16 cellular contexts compared by ENCODE assay signal in genomic region chr17:62790554-62790953, GRCh38. TPM values are rescaled to one million over a fixed set of nuclear protein-coding genes. Genes with fewer than 3 reads are reported as not detected.
DNase-seq lines count a peak whose midpoint lies in the region; ATAC-seq, FAIRE-seq and TF ChIP-seq lines count a peak whose summit lies in the region.
"Had no signal": no experiment of that assay in that cellular context is flagged by ENCODE, and none has a peak within 500 bp of the region (broad histone marks: within the 10 kb centered on the region; RNA-seq: fewer than 3 reads in every experiment).

No MANE protein-coding gene starts in this region.

- POLR2A ChIA-PET in AG04450 (lab: Yijun Ruan, JAX) = interaction anchor here (0.5 to 1.4 kb wide), 4 partner anchors 12 to 175 kb away, joined by 3 to 12 read pairs (median 6); no protein-coding TSS in a partner anchor

- no peak for FAIRE-seq in GM12891 (lab: Jason Lieb, UNC)
- FAIRE-seq: frontal cortex had no signal

- H3K4me3 ChIP-seq in AG04450 (ENCODE audit: low read depth, low read length) = peak overlapping the region; percentile 36
- H3K4me3 ChIP-seq in HFF-Myc (replicated peaks; ENCODE audit: low read depth, low read length) = no peak overlapping the region; the same call in 1 of the 2 replicates
- peak overlapping the region; percentile 31 for H3K4me3 ChIP-seq in fibroblast of villous mesenchyme (ENCODE audit: low read depth, low read length)
- H3K4me3 ChIP-seq in right cardiac atrium (ENCODE audit: low read length) = no peak overlapping the region

- H3K27ac ChIP-seq in AG04450 (ENCODE audit: low read depth, low read length) (peak overlapping the region; percentile 96), right cardiac atrium (ENCODE audit: low read length) (no peak overlapping the region)
- H3K27ac ChIP-seq: C4-2B had no signal

- H3K27me3 ChIP-seq in AG04450 (ENCODE audit: control insufficient read depth, insufficient read depth, low read length) (no peaks in the 10 kb centered on the region), right cardiac atrium (ENCODE audit: control insufficient read depth, insufficient read depth) (no peaks in the 10 kb centered on the region)

- H3K4me1 ChIP-seq in right cardiac atrium (ENCODE audit: control insufficient read depth, insufficient read depth, low read length) = no peaks in the 10 kb centered on the region

- WGBS in right cardiac atrium = 83% methylated on average over 7 of the region's 7 CpGs

- H3K9me3 ChIP-seq in AG04450 (ENCODE audit: control insufficient read depth, insufficient read depth, low read length) (no peaks in the 10 kb centered on the region), right cardiac atrium (ENCODE audit: control insufficient read depth, low read length) (no peaks in the 10 kb centered on the region)

- TF ChIP-seq CTCF in AG04450 (IDR thresholded peaks at IDR 0.05; ENCODE audit: low read depth, low read length) (no peak), HFF-Myc (IDR thresholded peaks at IDR 0.05; ENCODE audit: low read depth, low read length, missing control alignments) (no peak), fibroblast of villous mesenchyme (IDR thresholded peaks at IDR 0.05; ENCODE audit: insufficient read depth, low read depth, low read length) (no peak)

- ATAC-seq in SK-N-SH treated with all-trans-retinoic acid at 6 μM for 48 hours (peak; percentile 17), right cardiac atrium (no peak), HG02981 (IDR thresholded peaks at IDR 0.05; ENCODE audit: unreplicated experiment) (no peak)
- ATAC-seq: left ventricle myocardium superior had no signal

- no peak for TF ChIP-seq POLR2A in GM12891 (IDR thresholded peaks at IDR 0.05; ENCODE audit: low read depth, low read length)

- no peak for DNase-seq in AG04450 (ENCODE audit: low read depth, low spot score)
- peak; percentile 24 for DNase-seq in HFF-Myc (ENCODE audit: extremely low read depth, low read depth)
- DNase-seq in fibroblast of villous mesenchyme (ENCODE audit: low read depth) = peak; percentile 83
- DNase-seq in NCI-H526 treated with DMSO at 0.1 percent for 48 hours (lab: John Stamatoyannopoulos, UW) = no peak
- DNase-seq in right cardiac atrium = no peak
- no peak for DNase-seq in GM12891 (ENCODE audit: insufficient read length, low spot score)
- DNase-seq: left ventricle myocardium superior; NCI-H1092; nucleus accumbens; stimulated activated CD4-positive, alpha-beta T cell treated with anti-CD3 and anti-CD28 coated beads, Interleukin-4, amount 100 ng/mL, for 24 hours had no signal

- CTCF ChIA-PET in AG04450 (lab: Charles Lee) = no interaction called here

- intact Hi-C loops in right cardiac atrium (cut with DNase I) = no loop called here

TF ChIP-seq in SK-N-SH treated with all-trans-retinoic acid at 6 μM for 48 hours, 23 proteins besides CTCF, POLR2A, EP300 and RAD21:
- TF ChIP-seq ISL1 (CRISPR knock-in tag; IDR thresholded peaks at IDR 0.05) (no peak), SNAI2 (CRISPR knock-in tag; IDR thresholded peaks at IDR 0.05) (no peak), ZNF8 (CRISPR knock-in tag; IDR thresholded peaks at IDR 0.05) (no peak), ZNF70 (CRISPR knock-in tag; IDR thresholded peaks at IDR 0.05) (no peak), OSR1 (CRISPR knock-in tag; IDR thresholded peaks at IDR 0.05) (no peak), BACH2 (CRISPR knock-in tag; IDR thresholded peaks at IDR 0.05; ENCODE audit: borderline replicate concordance) (no peak), RARB (CRISPR knock-in tag; IDR thresholded peaks at IDR 0.05) (no peak), CSDC2 (CRISPR knock-in tag; IDR thresholded peaks at IDR 0.05) (no peak), POU6F1 (CRISPR knock-in tag; IDR thresholded peaks at IDR 0.05; ENCODE audit: borderline replicate concordance, low read depth) (no peak), ESRRG (CRISPR knock-in tag; IDR thresholded peaks at IDR 0.05) (no peak), ARNTL (CRISPR knock-in tag; IDR thresholded peaks at IDR 0.05; ENCODE audit: borderline replicate concordance, low read depth) (no peak), TCF4 (CRISPR knock-in tag; IDR thresholded peaks at IDR 0.05; ENCODE audit: borderline replicate concordance) (no peak), ZFP3 (CRISPR knock-in tag; IDR thresholded peaks at IDR 0.05) (no peak), CSRNP3 (CRISPR knock-in tag; IDR thresholded peaks at IDR 0.05) (no peak)

TF ChIP-seq in GM12891, 5 proteins besides CTCF, POLR2A, EP300 and RAD21:
- TF ChIP-seq SPI1 (IDR thresholded peaks at IDR 0.05; ENCODE audit: low read depth, low read length) (no peak), PAX5 (IDR thresholded peaks at IDR 0.05; ENCODE audit: insufficient read depth, low read length, severe bottlenecking) (no peak)

RNA-seq across cellular contexts. Expression of gene MARCHF10, which starts 17.6 kb away (rescaled TPM):
- polyA plus RNA-seq in AG04450 (2011; rRNA removed) (0.14 and 0.25 TPM in 2 replicates), right cardiac atrium (0.20 TPM)
- 0.09 TPM in 1 of 2 replicates, not detected in the other for polyA minus RNA-seq in AG04450 (2011; rRNA and poly(A)+ RNA removed)
- total RNA-seq in fibroblast of villous mesenchyme (under 0.01 and 0.32 TPM in 2 replicates), right cardiac atrium (not detected)
- polyA plus RNA-seq in GM12891 (2012; ENCODE audit: low read depth, missing spikeins) = not detected
- total RNA-seq: left ventricle myocardium superior; subcutaneous adipose tissue; T-helper 2 cell treated with Interferon-gamma antibody and Interleukin-4, amounts not matched to agents 100 ng/mL and 5 ng/mL, for 36 hours had no signal

Comparison
In these comparisons a context has a peak if more than half of its experiments do, and no peak if none do; other contexts are left out.
1. DNase-seq: peak in HFF-Myc (single experiment) and fibroblast of villous mesenchyme (single experiment); none in AG04450 (single experiment), NCI-H526 treated with DMSO at 0.1 percent for 48 hours (single experiment), right cardiac atrium (0 of 3) and GM12891 (single experiment).
2. H3K4me3 ChIP-seq: peak in AG04450 (single experiment) and fibroblast of villous mesenchyme (single experiment); none in HFF-Myc (single experiment) and right cardiac atrium (single experiment).